ENCODE assay signal across 8 cellular contexts in genomic region chr17:40559954-40560591, GRCh38. TPM values are rescaled to one million over a fixed set of nuclear protein-coding genes. Genes with fewer than 3 reads are reported as not detected.
DNase-seq lines count a peak whose midpoint lies in the region; ATAC-seq and TF ChIP-seq lines count a peak whose summit lies in the region.

No MANE protein-coding gene starts in this region.

- H3K4me1 ChIP-seq in DOHH2 (ENCODE audit: control insufficient read depth, low read length), result peaks cover 16% of the 10 kb centered on the region
- H3K4me1 ChIP-seq in NT2/D1 (ENCODE audit: insufficient read depth, insufficient read length), result peaks cover 11% of the 10 kb centered on the region
- peaks cover 78% of the 10 kb centered on the region for H3K4me1 ChIP-seq in mononuclear cell (ENCODE audit: insufficient read depth, low read length)

- H3K36me3 ChIP-seq in DOHH2 (ENCODE audit: control insufficient read depth, low read length) (no peaks in the 10 kb centered on the region), NT2/D1 (ENCODE audit: insufficient read depth, insufficient read length, low read length) (no peaks in the 10 kb centered on the region)

- H4K20me1 ChIP-seq in DOHH2 (ENCODE audit: control insufficient read depth, insufficient read depth, low read depth, low read length), result no peaks in the 10 kb centered on the region

- H3K4me3 ChIP-seq in DOHH2 (ENCODE audit: low read length) (peak overlapping the region; percentile 53), NT2/D1 (ENCODE audit: insufficient read length, low read depth) (no peak overlapping the region), epithelial cell of esophagus (ENCODE audit: low read length) (no peak overlapping the region), mononuclear cell (ENCODE audit: low read length) (peak overlapping the region; percentile 83)

- DNase-seq in HuH-7.5 (ENCODE audit: low spot score) (peak; percentile 90), NT2/D1 (ENCODE audit: low read depth, low spot score) (peak; percentile 77), activated T-cell treated with anti-CD3 and anti-CD28 coated beads for 4 hours (peak; percentile 81), epithelial cell of esophagus (ENCODE audit: low read depth) (peak; percentile 94)
- DNase-seq in stimulated activated CD8-positive, alpha-beta memory T cell treated with anti-CD3 and anti-CD28 coated beads, Interleukin-2, amount 100 ng/mL, for 1 hour (ENCODE audit: low read depth in 2 of 2), result peak; percentile 68 to 71

- peak; percentile 99 for TF ChIP-seq CTCF in DOHH2 (IDR thresholded peaks at IDR 0.05; ENCODE audit: low read depth, low read length, poor library complexity, severe bottlenecking)
- TF ChIP-seq CTCF in epithelial cell of esophagus (IDR thresholded peaks at IDR 0.05; ENCODE audit: insufficient read depth, low read depth, low read length, missing control alignments), result peak; percentile 98

- peaks cover 61% of the 10 kb centered on the region for H3K27me3 ChIP-seq in DOHH2 (ENCODE audit: control insufficient read depth, low read length)
- no peaks in the 10 kb centered on the region for H3K27me3 ChIP-seq in NT2/D1 (ENCODE audit: insufficient read depth, insufficient read length)
- no peaks in the 10 kb centered on the region for H3K27me3 ChIP-seq in mononuclear cell (ENCODE audit: insufficient read depth, low read length)

- no peaks in the 10 kb centered on the region for H3F3A ChIP-seq in DOHH2 (ENCODE audit: control insufficient read depth, insufficient read depth)

- no peaks in the 10 kb centered on the region for H3K9me2 ChIP-seq in DOHH2 (replicated peaks; ENCODE audit: control insufficient read depth, low read length)

- peak overlapping the region; percentile 69 for H3K4me2 ChIP-seq in DOHH2 (ENCODE audit: low read length)

- ATAC-seq in HG03139 (IDR thresholded peaks at IDR 0.05; ENCODE audit: unreplicated experiment), result no peak

- H3K9me3 ChIP-seq in DOHH2 (ENCODE audit: control insufficient read depth, insufficient read depth, low read length) (no peaks in the 10 kb centered on the region), NT2/D1 (ENCODE audit: insufficient read depth, low read length) (no peaks in the 10 kb centered on the region), mononuclear cell (ENCODE audit: low read depth, low read length) (no peaks in the 10 kb centered on the region)

- no peaks in the 10 kb centered on the region for H3K79me2 ChIP-seq in DOHH2 (ENCODE audit: control insufficient read depth, low read length)

- H3K27ac ChIP-seq in DOHH2 (ENCODE audit: low read depth, low read length), result no peak overlapping the region

- H3K9ac ChIP-seq in NT2/D1 (ENCODE audit: insufficient read length, low read depth), result peak overlapping the region; percentile 22

RNA-seq across cellular contexts. Expression of gene CCR7, which starts 5.2 kb away (rescaled TPM):
- total RNA-seq in mononuclear cell, result 131 TPM

RNA-seq across cellular contexts. Expression of gene TNS4, which starts 58.6 kb away (rescaled TPM):
- 0.21 TPM for total RNA-seq in mononuclear cell

Comparison
In these comparisons a context has a peak if more than half of its experiments do, and no peak if none do; other contexts are left out.
1. H3K4me3 ChIP-seq: peak in DOHH2 (single experiment) and mononuclear cell (single experiment); none in NT2/D1 (single experiment) and epithelial cell of esophagus (single experiment).
2. Peak in every context shown above with its lines, with median percentiles within 50 percentile points of each other: DNase-seq.